In genomic region chr5:71922584-71923106, GRCh38 we compare ENCODE assay signal across 13 cellular contexts.
DNase-seq lines count a peak whose midpoint lies in the region; ATAC-seq and TF ChIP-seq lines count a peak whose summit lies in the region.
"Had no signal": no experiment of that assay in that cellular context is flagged by ENCODE, and none has a peak within 500 bp of the region (broad histone marks: within the 10 kb centered on the region; RNA-seq: fewer than 3 reads in every experiment).

No MANE protein-coding gene starts in this region.

- H3K9me2 ChIP-seq in PC-3 (replicated peaks; ENCODE audit: low read length): no peaks in the 10 kb centered on the region

- H4K20me1 ChIP-seq in PC-3 (ENCODE audit: low read length): no peaks in the 10 kb centered on the region

- peaks cover 22% of the 10 kb centered on the region for H3K4me1 ChIP-seq in PC-3 (ENCODE audit: insufficient read depth, low read length)
- peaks cover 2% of the 10 kb centered on the region for H3K4me1 ChIP-seq in mucosa of descending colon (ENCODE audit: low read depth)

- no peaks in the 10 kb centered on the region for H3K27me3 Mint-ChIP-seq in osteocyte (ENCODE audit: unreplicated experiment)

- peak overlapping the region; percentile 41; the same call in 1 of the 2 replicates for H3K4me2 ChIP-seq in PC-3 (ENCODE audit: low read length)
- H3K4me2 ChIP-seq: KMS-11 had no signal

- ATAC-seq in PC-3 (peak; percentile 88), mucosa of descending colon (peak; percentile 94), HG02759 (IDR thresholded peaks at IDR 0.05; ENCODE audit: unreplicated experiment) (no peak)
- ATAC-seq: T-cell had no signal

- H3K79me2 ChIP-seq in PC-3 (ENCODE audit: low read length): no peaks in the 10 kb centered on the region

- no peaks in the 10 kb centered on the region for H3K27me3 ChIP-seq in PC-3 (ENCODE audit: low read length)
- H3K27me3 ChIP-seq: thyroid gland had no signal

- no peak overlapping the region for H3K4me3 Mint-ChIP-seq in osteocyte (ENCODE audit: unreplicated experiment)
- H3K4me3 Mint-ChIP-seq: T-cell had no signal

- CTCF ChIA-PET in PC-3 (lab: Charles Lee): interaction anchor here (0.5 to 1.3 kb wide), 4 partner anchors 16 to 311 kb away, joined by 3 to 5 read pairs (median 4); no protein-coding TSS in a partner anchor

- DNase-seq in GM03348 (ENCODE audit: low spot score): peak; percentile 63
- peak; percentile 79 for DNase-seq in PC-3
- peak; percentile 96 for DNase-seq in epithelial cell of esophagus (ENCODE audit: low read depth)
- DNase-seq in mucosa of descending colon: no peak
- no peak for DNase-seq in osteocyte (ENCODE audit: extremely low spot score, unreplicated experiment)
- DNase-seq in NCI-H446 treated with DMSO at 0.1 percent for 48 hours (lab: John Stamatoyannopoulos, UW): no peak
- DNase-seq in DMS79 treated with DMSO at 0.1 percent for 48 hours (lab: John Stamatoyannopoulos, UW): no peak
- DNase-seq: activated gamma-delta T cell, head of caudate nucleus, T-cell, thyroid gland had no signal

- H3K9me3 Mint-ChIP-seq in osteocyte (ENCODE audit: unreplicated experiment): peaks cover 14% of the 10 kb centered on the region

- H3K27ac Mint-ChIP-seq in osteocyte (ENCODE audit: unreplicated experiment): no peak overlapping the region
- H3K27ac Mint-ChIP-seq: T-cell had no signal

- no TSS peak for BruUV-seq in PC-3 (replicated peaks; lab: Mats Ljungman, UMichigan)

- H3K27ac ChIP-seq in PC-3 (ENCODE audit: low read length): peak overlapping the region; percentile 67
- H3K27ac ChIP-seq: KMS-11, thyroid gland had no signal

- peaks cover 28% of the 10 kb centered on the region for H3K4me1 Mint-ChIP-seq in osteocyte (ENCODE audit: unreplicated experiment)
- H3K4me1 Mint-ChIP-seq: T-cell had no signal

- TF ChIP-seq CTCF in PC-3 (conservative IDR thresholded peaks at IDR 0.05; ENCODE audit: low read depth, low read length) (peak; percentile 31; the same call in 1 of the 2 replicates), epithelial cell of esophagus (IDR thresholded peaks at IDR 0.05; ENCODE audit: insufficient read depth, low read depth, low read length, missing control alignments) (peak; percentile 18), mucosa of descending colon (IDR thresholded peaks at IDR 0.05) (no peak), osteocyte (IDR thresholded peaks at IDR 0.05) (no peak)

- peaks cover 2% of the 10 kb centered on the region for H3K36me3 Mint-ChIP-seq in osteocyte (ENCODE audit: unreplicated experiment)
- H3K36me3 Mint-ChIP-seq: T-cell had no signal

- intact Hi-C loops in PC-3 (cut with micrococcal nuclease) (loop anchor here (1.0 to 10.0 kb wide), 2 partner anchors 88 to 139 kb away; no protein-coding TSS in a partner anchor), mucosa of descending colon (cut with DNase I, micrococcal nuclease) (no loop called here)

- POLR2A ChIA-PET in PC-3 (lab: Charles Lee; ENCODE audit: unreplicated experiment): interaction anchor here (0.7 kb wide), 1 partner anchor 8 kb away, joined by 3 read pairs; no protein-coding TSS in a partner anchor

- no peaks in the 10 kb centered on the region for H3F3A ChIP-seq in PC-3 (ENCODE audit: low read length, unreplicated experiment)

- H3K4me3 ChIP-seq in PC-3 (ENCODE audit: low read length): no peak overlapping the region
- H3K4me3 ChIP-seq in epithelial cell of esophagus (ENCODE audit: low read length): no peak overlapping the region
- H3K4me3 ChIP-seq in mucosa of descending colon: no peak overlapping the region
- H3K4me3 ChIP-seq: thyroid gland had no signal

- H3K9me3 ChIP-seq in PC-3 (ENCODE audit: low read length) (no peaks in the 10 kb centered on the region), mucosa of descending colon (no peaks in the 10 kb centered on the region)
- H3K9me3 ChIP-seq: thyroid gland had no signal

- H2AFZ ChIP-seq in PC-3 (ENCODE audit: low read length): 0 out of 2 replicates have a peak overlapping the region, but pooled peaks have one; percentile 26

- H3K9ac ChIP-seq in PC-3 (ENCODE audit: low read length): peak overlapping the region; percentile 22; the same call in 1 of the 2 replicates
- H3K9ac ChIP-seq: KMS-11 had no signal

- no peaks in the 10 kb centered on the region for H3K36me3 ChIP-seq in PC-3 (ENCODE audit: low read depth, low read length)
- H3K36me3 ChIP-seq in mucosa of descending colon (ENCODE audit: low read depth): no peaks in the 10 kb centered on the region
- H3K36me3 ChIP-seq: thyroid gland had no signal

Comparison
In these comparisons a context has a peak if more than half of its experiments do, and no peak if none do; other contexts are left out.
1. DNase-seq: peak in GM03348 (single experiment), PC-3 (single experiment) and epithelial cell of esophagus (single experiment); none in mucosa of descending colon (0 of 3), osteocyte (single experiment), NCI-H446 treated with DMSO at 0.1 percent for 48 hours (single experiment) and DMS79 treated with DMSO at 0.1 percent for 48 hours (single experiment).
2. CTCF ChIP-seq: peak in PC-3 (single experiment) and epithelial cell of esophagus (single experiment); none in mucosa of descending colon (single experiment) and osteocyte (single experiment).